In the genomic region with DNA sequence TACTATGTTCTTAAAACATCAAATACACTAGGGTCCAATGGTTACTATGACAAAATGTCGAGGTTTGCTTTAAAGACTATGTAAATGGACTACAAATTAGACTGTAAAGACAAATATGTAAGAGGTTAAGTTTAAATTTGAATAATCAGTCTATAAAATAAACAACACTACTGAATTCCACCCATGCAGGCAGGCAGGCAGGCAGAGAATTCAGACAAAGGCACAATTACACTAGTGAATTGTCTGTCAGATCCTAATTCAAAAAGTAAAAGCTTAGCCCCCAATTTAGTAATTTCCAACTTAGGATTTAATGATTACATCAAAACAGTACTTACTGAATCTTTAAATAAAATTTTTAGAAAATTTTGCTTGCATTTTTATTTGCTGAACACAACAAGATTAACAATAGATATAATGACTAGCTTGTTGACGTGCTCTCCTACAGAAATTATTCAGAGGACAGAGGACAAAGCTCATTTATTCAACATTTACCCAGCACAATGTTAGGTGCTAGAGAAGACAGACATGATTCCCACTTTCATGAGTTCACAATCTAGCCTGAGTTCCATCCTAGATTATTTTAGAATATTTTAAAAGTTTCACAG, we compare ENCODE assay signal across 24 cellular contexts.
A peak's percentile ranks its signal among the peaks of the same experiment; 100 is the strongest.
DNase-seq lines count a peak whose midpoint lies in the region; ATAC-seq and TF ChIP-seq lines count a peak whose summit lies in the region.
"Had no signal": no experiment of that assay in that cellular context is flagged by ENCODE, and none has a peak within 500 bp of the region (broad histone marks: within the 10 kb centered on the region; RNA-seq: fewer than 3 reads in every experiment).

No MANE protein-coding gene starts in this region.

- no peak for TF ChIP-seq EP300 in neural cell (conservative IDR thresholded peaks at IDR 0.05; ENCODE audit: poor library complexity, severe bottlenecking)

- H3K9ac ChIP-seq in neural cell (ENCODE audit: low read length) = no peak overlapping the region

- H4K20me1 ChIP-seq in GM23338 (replicated peaks; ENCODE audit: insufficient read depth) = no peaks in the 10 kb centered on the region
- no peaks in the 10 kb centered on the region for H4K20me1 ChIP-seq in neural cell (ENCODE audit: insufficient read depth)

- H3K79me2 ChIP-seq in GM23338 (replicated peaks; ENCODE audit: insufficient read depth) (peaks cover 4% of the 10 kb centered on the region; the same call in 1 of the 2 replicates), neural cell (replicated peaks; ENCODE audit: insufficient read depth, low read length) (no peaks in the 10 kb centered on the region)

- no peaks in the 10 kb centered on the region for H3K9me3 Mint-ChIP-seq in GM23338
- H3K9me3 Mint-ChIP-seq in activated CD4-positive, alpha-beta T cell treated with anti-CD3 and anti-CD28 coated beads, Interleukin-2, amount 10 ng/mL, durations not matched to agents 24 days and 14 days = no peaks in the 10 kb centered on the region
- no peaks in the 10 kb centered on the region for H3K9me3 Mint-ChIP-seq in activated naive CD8-positive, alpha-beta T cell treated with anti-CD3 and anti-CD28 coated beads for 36 hours
- H3K9me3 Mint-ChIP-seq: activated CD4-positive, alpha-beta T cell treated with anti-CD3 and anti-CD28 coated beads, Interleukin-2, amount 10 ng/mL, durations not matched to agents 7 days and 5 days; H9; IgD-negative memory B cell; naive thymus-derived CD4-positive, alpha-beta T cell had no signal

- H3K4me1 ChIP-seq in GM23338 (ENCODE audit: insufficient read depth) (peaks cover 20% of the 10 kb centered on the region), SJCRH30 (no peaks in the 10 kb centered on the region)
- H3K4me1 ChIP-seq: suprapubic skin had no signal

- no peak for DNase-seq in GM23338 (ENCODE audit: low spot score)
- peak; percentile 6 for DNase-seq in NCI-H1436 treated with DMSO at 0.1 percent for 48 hours (lab: John Stamatoyannopoulos, UW)
- DNase-seq in caudate nucleus (lab: John Stamatoyannopoulos, UW) = no peak
- DNase-seq in SJCRH30 = no peak
- no peak for DNase-seq in activated CD4-positive, alpha-beta T cell treated with anti-CD3 and anti-CD28 coated beads, Interleukin-2, amount 10 ng/mL, durations not matched to agents 24 days and 14 days
- no peak for DNase-seq in activated naive CD8-positive, alpha-beta T cell treated with anti-CD3 and anti-CD28 coated beads for 36 hours
- DNase-seq: activated CD4-positive, alpha-beta T cell treated with anti-CD3 and anti-CD28 coated beads, Interleukin-2, amount 10 ng/mL, durations not matched to agents 7 days and 5 days; activated naive CD4-positive, alpha-beta T cell treated with anti-CD3 and anti-CD28 coated beads, Interleukin-2, amount 50 U/mL, for 16 hours; aorta; DND-41; H9; heart left ventricle; left colon; naive thymus-derived CD4-positive, alpha-beta T cell; NCI-H524 treated with DMSO at 0.1 percent for 48 hours; retina; RPMI8226; small intestine; stimulated activated CD4-positive, alpha-beta T cell treated with anti-CD3 and anti-CD28 coated beads, Interleukin-2, amount 100 ng/mL, for 24 hours had no signal

- H3K27ac Mint-ChIP-seq in GM23338 = peak overlapping the region; percentile 65; the same call in 1 of the 2 replicates
- no peak overlapping the region for H3K27ac Mint-ChIP-seq in activated CD4-positive, alpha-beta T cell treated with anti-CD3 and anti-CD28 coated beads, Interleukin-2, amount 10 ng/mL, durations not matched to agents 24 days and 14 days
- H3K27ac Mint-ChIP-seq in activated naive CD8-positive, alpha-beta T cell treated with anti-CD3 and anti-CD28 coated beads for 36 hours = no peak overlapping the region
- H3K27ac Mint-ChIP-seq: activated CD4-positive, alpha-beta T cell treated with anti-CD3 and anti-CD28 coated beads, Interleukin-2, amount 10 ng/mL, durations not matched to agents 7 days and 5 days; H9; IgD-negative memory B cell had no signal

- H3K4me2 ChIP-seq in GM23338 = no peak overlapping the region
- H3K4me2 ChIP-seq in neural cell (ENCODE audit: low read length) = peak overlapping the region; percentile 4

- H3K36me3 Mint-ChIP-seq in GM23338 (ENCODE audit: low read depth) = peaks cover 11% of the 10 kb centered on the region
- peaks cover 26% of the 10 kb centered on the region for H3K36me3 Mint-ChIP-seq in activated CD4-positive, alpha-beta T cell treated with anti-CD3 and anti-CD28 coated beads, Interleukin-2, amount 10 ng/mL, durations not matched to agents 24 days and 14 days (ENCODE audit: low read depth)
- H3K36me3 Mint-ChIP-seq in activated naive CD8-positive, alpha-beta T cell treated with anti-CD3 and anti-CD28 coated beads for 36 hours = peaks cover 12% of the 10 kb centered on the region

- TF ChIP-seq CTCF in GM23338 (conservative IDR thresholded peaks at IDR 0.05; ENCODE audit: low read depth in 2 of 2) (no peak), neural cell (IDR thresholded peaks at IDR 0.05; ENCODE audit: poor library complexity, severe bottlenecking) (no peak)

- H3K9me2 ChIP-seq in GM23338 (ENCODE audit: insufficient read depth) (no peaks in the 10 kb centered on the region), neural cell (ENCODE audit: insufficient read depth, low read length) (no peaks in the 10 kb centered on the region)

- H2AFZ ChIP-seq in GM23338 (no peak overlapping the region), neural cell (ENCODE audit: low read depth, low read length) (no peak overlapping the region)

- H3K27me3 ChIP-seq in GM23338 (ENCODE audit: insufficient read depth) (no peaks in the 10 kb centered on the region), neural cell (ENCODE audit: insufficient read depth, low read depth, low read length) (no peaks in the 10 kb centered on the region), SJCRH30 (no peaks in the 10 kb centered on the region)
- H3K27me3 ChIP-seq: heart left ventricle, suprapubic skin had no signal

- H3K4me3 Mint-ChIP-seq in GM23338 = no peak overlapping the region
- H3K4me3 Mint-ChIP-seq in activated CD4-positive, alpha-beta T cell treated with anti-CD3 and anti-CD28 coated beads, Interleukin-2, amount 10 ng/mL, durations not matched to agents 24 days and 14 days = no peak overlapping the region
- H3K4me3 Mint-ChIP-seq in activated naive CD8-positive, alpha-beta T cell treated with anti-CD3 and anti-CD28 coated beads for 36 hours = no peak overlapping the region
- H3K4me3 Mint-ChIP-seq: activated CD4-positive, alpha-beta T cell treated with anti-CD3 and anti-CD28 coated beads, Interleukin-2, amount 10 ng/mL, durations not matched to agents 7 days and 5 days; H9; IgD-negative memory B cell; naive thymus-derived CD4-positive, alpha-beta T cell had no signal

- TF ChIP-seq RAD21 in neural cell (conservative IDR thresholded peaks at IDR 0.05) = no peak

- H3K27ac ChIP-seq in GM23338 (ENCODE audit: low read depth) (no peak overlapping the region), caudate nucleus (ENCODE audit: low read depth, low read length) (peak overlapping the region; percentile 83), neural cell (ENCODE audit: low read length) (no peak overlapping the region), SJCRH30 (no peak overlapping the region)
- H3K27ac ChIP-seq: heart left ventricle, HL-60, suprapubic skin had no signal

- intact Hi-C loops in activated CD4-positive, alpha-beta T cell treated with anti-CD3 and anti-CD28 coated beads, Interleukin-2, amount 10 ng/mL, durations not matched to agents 24 days and 14 days (cut with micrococcal nuclease) = no loop called here

- H3K27me3 Mint-ChIP-seq in GM23338 (ENCODE audit: insufficient read depth, low read depth, poor library complexity) = peaks cover 5% of the 10 kb centered on the region
- H3K27me3 Mint-ChIP-seq in activated CD4-positive, alpha-beta T cell treated with anti-CD3 and anti-CD28 coated beads, Interleukin-2, amount 10 ng/mL, durations not matched to agents 24 days and 14 days = no peaks in the 10 kb centered on the region
- no peaks in the 10 kb centered on the region for H3K27me3 Mint-ChIP-seq in activated naive CD8-positive, alpha-beta T cell treated with anti-CD3 and anti-CD28 coated beads for 36 hours
- H3K27me3 Mint-ChIP-seq: activated CD4-positive, alpha-beta T cell treated with anti-CD3 and anti-CD28 coated beads, Interleukin-2, amount 10 ng/mL, durations not matched to agents 7 days and 5 days; IgD-negative memory B cell; naive thymus-derived CD4-positive, alpha-beta T cell had no signal

- ATAC-seq in GM23338 (no peak), GM18511 (IDR thresholded peaks at IDR 0.05; ENCODE audit: unreplicated experiment) (no peak)
- ATAC-seq: left colon; naive thymus-derived CD4-positive, alpha-beta T cell had no signal

- peaks cover 19% of the 10 kb centered on the region for H3K4me1 Mint-ChIP-seq in GM23338
- H3K4me1 Mint-ChIP-seq in activated CD4-positive, alpha-beta T cell treated with anti-CD3 and anti-CD28 coated beads, Interleukin-2, amount 10 ng/mL, durations not matched to agents 24 days and 14 days = peaks cover 14% of the 10 kb centered on the region
- H3K4me1 Mint-ChIP-seq in activated naive CD8-positive, alpha-beta T cell treated with anti-CD3 and anti-CD28 coated beads for 36 hours = peaks cover 15% of the 10 kb centered on the region

- H3K9me3 ChIP-seq in neural cell (ENCODE audit: low read length) (no peaks in the 10 kb centered on the region), SJCRH30 (replicated peaks) (no peaks in the 10 kb centered on the region)
- H3K9me3 ChIP-seq: heart left ventricle, suprapubic skin had no signal

- H3F3A ChIP-seq in GM23338 (replicated peaks; ENCODE audit: low read depth) = no peaks in the 10 kb centered on the region
- no peaks in the 10 kb centered on the region for H3F3A ChIP-seq in neural cell (ENCODE audit: insufficient read depth, low read length, poor library complexity, severe bottlenecking)

- H3K36me3 ChIP-seq in GM23338 (ENCODE audit: insufficient read depth) (no peaks in the 10 kb centered on the region), neural cell (ENCODE audit: insufficient read depth, low read length) (no peaks in the 10 kb centered on the region), SJCRH30 (peaks cover 11% of the 10 kb centered on the region)

- H3K4me3 ChIP-seq in GM23338 (no peak overlapping the region), neural cell (ENCODE audit: low read length) (no peak overlapping the region), SJCRH30 (no peak overlapping the region)
- H3K4me3 ChIP-seq: heart left ventricle, suprapubic skin had no signal

TF ChIP-seq in GM23338, 12 proteins besides CTCF, POLR2A, EP300 and RAD21 (continues in another document):
- no peak for TF ChIP-seq EZH2 (IDR thresholded peaks at IDR 0.05; ENCODE audit: low read depth, unreplicated experiment)
